In genomic region chr10:56383806-56384205, GRCh38 we compare ENCODE assay signal across 24 cellular contexts.
"Had no signal": no experiment of that assay in that cellular context is flagged by ENCODE, and none has a peak within 500 bp of the region (broad histone marks: within the 10 kb centered on the region; RNA-seq: fewer than 3 reads in every experiment).

No MANE protein-coding gene starts in this region.

- H3K36me3 ChIP-seq: lower lobe of right lung, stomach, thyroid gland, vagina had no signal

- H3K9me3 Mint-ChIP-seq: memory B cell had no signal

- DNase-seq: dermis blood vessel endothelial cell; effector memory CD4-positive, alpha-beta T cell; hypothalamus; immature natural killer cell; left ventricle myocardium superior; lower lobe of right lung; mucosa of descending colon; naive B cell; nucleus accumbens; psoas muscle; retina; stimulated activated CD4-positive, alpha-beta T cell treated with anti-CD3 and anti-CD28 coated beads, Interleukin-2, amount 100 ng/mL, for 24 hours; stimulated activated CD4-positive, alpha-beta T cell treated with anti-CD3 and anti-CD28 coated beads, Interleukin-4, amount 100 ng/mL, for 24 hours; stimulated activated naive CD4-positive, alpha-beta T cell treated with Interleukin-2 at 50 U/mL for 16 hours; stomach; thyroid gland; trophoblast cell had no signal

- H3K27ac ChIP-seq: coronary artery, lower lobe of right lung, psoas muscle, stomach, thyroid gland, vagina had no signal

- H3K27me3 Mint-ChIP-seq: memory B cell, naive B cell had no signal

- H3K4me3 ChIP-seq: coronary artery, lower lobe of right lung, mucosa of descending colon, psoas muscle, stomach, thyroid gland, vagina had no signal

- H3K4me3 Mint-ChIP-seq: immature natural killer cell; memory B cell; mesothelial cell of epicardium; naive B cell; nephron; stimulated activated effector memory CD8-positive, alpha-beta T cell treated with anti-CD3 and anti-CD28 coated beads, Interleukin-12 subunit alpha, Interleukin-12 subunit beta, amount 100 ng/mL, for 72 hours had no signal

- H3K4me1 ChIP-seq: lower lobe of right lung, psoas muscle, stomach, thyroid gland, vagina had no signal

- H3K4me1 Mint-ChIP-seq: immature natural killer cell; memory B cell; mesothelial cell of epicardium; naive B cell; nephron; stimulated activated effector memory CD8-positive, alpha-beta T cell treated with anti-CD3 and anti-CD28 coated beads, Interleukin-12 subunit alpha, Interleukin-12 subunit beta, amount 100 ng/mL, for 72 hours had no signal

- H3K36me3 Mint-ChIP-seq: immature natural killer cell; memory B cell; naive B cell; stimulated activated effector memory CD8-positive, alpha-beta T cell treated with anti-CD3 and anti-CD28 coated beads, Interleukin-12 subunit alpha, Interleukin-12 subunit beta, amount 100 ng/mL, for 72 hours had no signal

- H3K27ac Mint-ChIP-seq: immature natural killer cell; memory B cell; mesothelial cell of epicardium; naive B cell; nephron; stimulated activated effector memory CD8-positive, alpha-beta T cell treated with anti-CD3 and anti-CD28 coated beads, Interleukin-12 subunit alpha, Interleukin-12 subunit beta, amount 100 ng/mL, for 72 hours had no signal

- H3K9me3 ChIP-seq: lower lobe of right lung, mucosa of descending colon, psoas muscle, stomach, thyroid gland, vagina had no signal

- ATAC-seq: left ventricle myocardium superior; lower lobe of right lung; mucosa of descending colon; psoas muscle; sciatic nerve; stimulated activated effector memory CD8-positive, alpha-beta T cell treated with anti-CD3 and anti-CD28 coated beads, Interleukin-12 subunit alpha, Interleukin-12 subunit beta, amount 100 ng/mL, for 72 hours had no signal

- H3K27me3 ChIP-seq: stomach, thyroid gland, vagina had no signal
